ENCODE assay signal across 1 cellular context in the genomic region with DNA sequence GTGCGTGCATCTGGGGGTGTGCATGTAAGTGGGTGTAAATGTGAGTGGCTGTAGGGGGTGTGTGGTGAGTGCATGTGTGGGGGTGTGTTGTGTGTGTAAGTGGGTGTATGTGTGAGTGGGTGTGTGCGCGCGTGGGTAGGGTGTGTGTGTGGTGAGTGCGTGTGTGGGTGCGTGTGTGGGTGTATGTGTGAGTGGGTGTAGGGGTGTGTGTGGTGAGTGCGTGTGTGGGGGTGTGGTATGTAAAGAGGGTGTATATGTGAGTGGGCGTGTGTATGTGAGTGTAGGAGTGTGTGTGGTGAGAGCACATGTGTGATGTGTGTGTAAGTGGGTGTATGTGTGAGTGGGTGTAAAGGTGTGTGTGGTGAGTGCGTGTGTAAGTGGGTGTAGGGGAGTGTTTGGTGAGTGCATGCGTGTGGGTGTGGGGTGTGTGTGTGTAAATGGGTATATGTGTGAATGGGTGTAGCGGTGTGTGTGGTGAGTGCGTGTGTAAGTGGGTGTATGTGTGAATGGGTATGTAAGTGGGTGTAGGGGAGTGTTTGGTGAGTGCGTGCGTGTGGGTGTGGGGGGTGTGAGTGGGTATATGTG.
TF ChIP-seq lines count a peak whose summit lies in the region.

No MANE protein-coding gene starts in this region.

TF ChIP-seq in HepG2, 621 proteins besides CTCF, POLR2A, EP300 and RAD21:
- 0 out of 2 replicates have a peak, but pooled peaks have one; percentile 38 for TF ChIP-seq HNRNPL (IDR thresholded peaks at IDR 0.05; ENCODE audit: low read depth, low read length)
- TF ChIP-seq HOXA7 (CRISPR knock-in tag; IDR thresholded peaks at IDR 0.05): 0 out of 2 replicates have a peak, but pooled peaks have one; percentile 51
- 0 out of 2 replicates have a peak, but pooled peaks have one; percentile 7 for TF ChIP-seq JUNB (CRISPR knock-in tag; IDR thresholded peaks at IDR 0.05; ENCODE audit: borderline replicate concordance)
- no peak for TF ChIP-seq ZHX1 (CRISPR knock-in tag; IDR thresholded peaks at IDR 0.05; ENCODE audit: low read depth)
